Comparison of ENCODE assay signal across 8 cellular contexts in genomic region chr5:132411382-132411925, GRCh38. TPM values are rescaled to one million over a fixed set of nuclear protein-coding genes. Genes with fewer than 3 reads are reported as not detected.
DNase-seq lines count a peak whose midpoint lies in the region; ATAC-seq and TF ChIP-seq lines count a peak whose summit lies in the region.

No MANE protein-coding gene starts in this region.

- H3K9me3 ChIP-seq in AG04450 (ENCODE audit: control insufficient read depth, insufficient read depth, low read length), result no peaks in the 10 kb centered on the region; the same call in 1 of the 2 replicates
- H3K9me3 ChIP-seq in upper lobe of right lung, result no peaks in the 10 kb centered on the region

- H3K27ac ChIP-seq in AG04450 (ENCODE audit: low read depth, low read length) (peak overlapping the region; percentile 65), upper lobe of right lung (peak overlapping the region; percentile 98)

- H3K4me3 Mint-ChIP-seq in chondrocyte (ENCODE audit: unreplicated experiment), result peak overlapping the region; percentile 75
- peak overlapping the region; percentile 69 for H3K4me3 Mint-ChIP-seq in mesothelial cell of epicardium

- CTCF ChIA-PET in AG04450 (lab: Charles Lee), result interaction anchor here (0.8 to 2.5 kb wide), 11 partner anchors 9 to 87 kb away, joined by 3 to 15 read pairs (median 6); no protein-coding TSS in a partner anchor

- TF ChIP-seq CTCF in AG04450 (IDR thresholded peaks at IDR 0.05; ENCODE audit: low read depth, low read length), result no peak
- no peak for TF ChIP-seq CTCF in chondrocyte (IDR thresholded peaks at IDR 0.05)
- no peak for TF ChIP-seq CTCF in mesothelial cell of epicardium (IDR thresholded peaks at IDR 0.05; ENCODE audit: unreplicated experiment)
- TF ChIP-seq CTCF in upper lobe of right lung (IDR thresholded peaks at IDR 0.05), result no peak

- no peaks in the 10 kb centered on the region for H3K36me3 ChIP-seq in upper lobe of right lung

- peak overlapping the region; percentile 92 for H3K27ac Mint-ChIP-seq in chondrocyte (ENCODE audit: unreplicated experiment)
- peak overlapping the region; percentile 94 for H3K27ac Mint-ChIP-seq in mesothelial cell of epicardium

- H3K27me3 Mint-ChIP-seq in chondrocyte (ENCODE audit: low read depth), result no peaks in the 10 kb centered on the region
- no peaks in the 10 kb centered on the region for H3K27me3 Mint-ChIP-seq in mesothelial cell of epicardium (ENCODE audit: low read depth)

- H3K4me3 ChIP-seq in AG04450 (ENCODE audit: low read depth, low read length), result peak overlapping the region; percentile 76
- H3K4me3 ChIP-seq in upper lobe of right lung, result peak overlapping the region; percentile 76

- POLR2A ChIA-PET in AG04450 (lab: Yijun Ruan, JAX), result interaction anchor here (0.7 to 1.4 kb wide), 4 partner anchors 15 to 86 kb away, joined by 3 to 5 read pairs (median 4); no protein-coding TSS in a partner anchor

- peaks cover 2% of the 10 kb centered on the region for H3K27me3 ChIP-seq in AG04450 (ENCODE audit: control insufficient read depth, insufficient read depth, low read length)
- no peaks in the 10 kb centered on the region for H3K27me3 ChIP-seq in upper lobe of right lung

- intact Hi-C loops in upper lobe of right lung (cut with DNase I), result no loop called here

- no peak for DNase-seq in AG04450 (ENCODE audit: low read depth, low spot score)
- DNase-seq in RPMI8226, result peak; percentile 41
- DNase-seq in chondrocyte (ENCODE audit: low spot score), result no peak
- no peak for DNase-seq in mesothelial cell of epicardium (ENCODE audit: low spot score in 2 of 2, unreplicated experiment in 2 of 2)
- peak; percentile 66 for DNase-seq in upper lobe of right lung
- no peak for DNase-seq in NCI-H2227 treated with DMSO at 0.1 percent for 48 hours (lab: John Stamatoyannopoulos, UW)
- DNase-seq in putamen (ENCODE audit: low spot score), result no peak

- no peaks in the 10 kb centered on the region for H3K36me3 Mint-ChIP-seq in chondrocyte (ENCODE audit: low read depth)
- peaks cover 8% of the 10 kb centered on the region for H3K36me3 Mint-ChIP-seq in mesothelial cell of epicardium

- no peaks in the 10 kb centered on the region for H3K9me3 Mint-ChIP-seq in chondrocyte (ENCODE audit: low read depth)
- peaks cover 11% of the 10 kb centered on the region for H3K9me3 Mint-ChIP-seq in mesothelial cell of epicardium

- H3K4me1 Mint-ChIP-seq in chondrocyte (ENCODE audit: low read depth), result peaks cover 56% of the 10 kb centered on the region
- H3K4me1 Mint-ChIP-seq in mesothelial cell of epicardium, result peaks cover 50% of the 10 kb centered on the region

- H3K4me1 ChIP-seq in upper lobe of right lung, result peaks cover 68% of the 10 kb centered on the region

- peak; percentile 16 for ATAC-seq in GM21528 (IDR thresholded peaks at IDR 0.05; ENCODE audit: low FRiP score, unreplicated experiment)
- ATAC-seq in upper lobe of right lung, result peak; percentile 32

RNA-seq across cellular contexts. Expression of gene SLC22A5, which starts 41.9 kb away (rescaled TPM):
- 6.9 TPM in 2 replicates for polyA plus RNA-seq in AG04450 (2011; rRNA removed)
- 9.6 and 13.4 TPM in 2 replicates for polyA minus RNA-seq in AG04450 (2011; rRNA and poly(A)+ RNA removed)
- total RNA-seq in chondrocyte, result 6.1 to 7.1 TPM (median 6.6 TPM) in 3 replicates
- total RNA-seq in mesothelial cell of epicardium, result 27.7 to 31.1 TPM (median 30.8 TPM) in 3 replicates
- 10.2 TPM for total RNA-seq in upper lobe of right lung

Comparison
In these comparisons a context has a peak if more than half of its experiments do, and no peak if none do; other contexts are left out.
1. DNase-seq: peak in RPMI8226 (single experiment) and upper lobe of right lung (single experiment); none in AG04450 (single experiment), chondrocyte (single experiment), mesothelial cell of epicardium (0 of 2), NCI-H2227 treated with DMSO at 0.1 percent for 48 hours (single experiment) and putamen (single experiment).